Comparison of ENCODE assay signal across 22 cellular contexts in genomic region chr15:52117549-52117948, GRCh38. TPM values are rescaled to one million over a fixed set of nuclear protein-coding genes. Genes with fewer than 3 reads are reported as not detected.
A peak's percentile ranks its signal among the peaks of the same experiment; 100 is the strongest.
DNase-seq lines count a peak whose midpoint lies in the region; ATAC-seq, FAIRE-seq and TF ChIP-seq lines count a peak whose summit lies in the region.
"Had no signal": no experiment of that assay in that cellular context is flagged by ENCODE, and none has a peak within 500 bp of the region (broad histone marks: within the 10 kb centered on the region; RNA-seq: fewer than 3 reads in every experiment).

No MANE protein-coding gene starts in this region.

- H3K36me3 ChIP-seq in body of pancreas (replicated peaks in 1 of 2; ENCODE audit: insufficient read depth in 1 of 2, low read depth in 2 of 2) (no peaks in the 10 kb centered on the region), HepG2 (replicated peaks in 1 of 2; ENCODE audit: control insufficient read depth in 1 of 2, insufficient read depth in 2 of 2, low read length in 2 of 2) (no peaks in the 10 kb centered on the region)
- H3K36me3 ChIP-seq: cardiac muscle cell had no signal

- no peak for TF ChIP-seq POLR2A in body of pancreas (IDR thresholded peaks at IDR 0.05)
- TF ChIP-seq POLR2A in HepG2 (IDR thresholded peaks at IDR 0.05; ENCODE audit: insufficient read depth in 1 of 2, low read depth in 2 of 2, low read length in 2 of 2) = no peak

- peak overlapping the region; percentile 66 for H3K27ac Mint-ChIP-seq in stimulated activated effector memory CD8-positive, alpha-beta T cell treated with anti-CD3 and anti-CD28 coated beads, Interleukin-12 subunit alpha, Interleukin-12 subunit beta, amount 100 ng/mL, for 72 hours
- H3K27ac Mint-ChIP-seq: activated CD8-positive, alpha-beta T cell treated with anti-CD3 and anti-CD28 coated beads for 36 hours; CD8-positive, alpha-beta T cell had no signal

- no peak overlapping the region for H2AFZ ChIP-seq in HepG2 (ENCODE audit: low read length)

- H3K27me3 ChIP-seq in body of pancreas = no peaks in the 10 kb centered on the region
- H3K27me3 ChIP-seq in HepG2 (ENCODE audit: control insufficient read depth in 1 of 2, insufficient read depth in 2 of 2, low read length in 2 of 2) = no peaks in the 10 kb centered on the region

- no peak overlapping the region for H3K4me3 Mint-ChIP-seq in stimulated activated effector memory CD8-positive, alpha-beta T cell treated with anti-CD3 and anti-CD28 coated beads, Interleukin-12 subunit alpha, Interleukin-12 subunit beta, amount 100 ng/mL, for 72 hours
- H3K4me3 Mint-ChIP-seq: activated CD8-positive, alpha-beta T cell treated with anti-CD3 and anti-CD28 coated beads for 36 hours; CD8-positive, alpha-beta T cell had no signal

- H3K4me1 Mint-ChIP-seq in stimulated activated effector memory CD8-positive, alpha-beta T cell treated with anti-CD3 and anti-CD28 coated beads, Interleukin-12 subunit alpha, Interleukin-12 subunit beta, amount 100 ng/mL, for 72 hours = no peaks in the 10 kb centered on the region

- no peak for TF ChIP-seq CTCF in body of pancreas (IDR thresholded peaks at IDR 0.05)
- no peak for TF ChIP-seq CTCF in HepG2 (CRISPR knock-in tag; IDR thresholded peaks at IDR 0.05)

- no peak for FAIRE-seq in HepG2 (lab: Jason Lieb, UNC)

- BruUV-seq in HepG2 (replicated peaks; lab: Mats Ljungman, UMichigan) = no TSS peak

- H4K20me1 ChIP-seq in HepG2 (ENCODE audit: insufficient read depth, low read length) = no peaks in the 10 kb centered on the region

- H3K27ac ChIP-seq in body of pancreas (peak overlapping the region in 3 of 4 donors; percentile 53 to 85 (median 81)), HepG2 (ENCODE audit: extremely low read length, insufficient read depth, low read length) (peak overlapping the region; percentile 96)
- H3K27ac ChIP-seq: cardiac muscle cell, KMS-11 had no signal

- DNase-seq in HK-2 (ENCODE audit: unreplicated experiment) (peak; percentile 35), body of pancreas (no peak), HepG2 (ENCODE audit: low spot score) (no peak), NCI-H1092 (lab: John Stamatoyannopoulos, UW) (no peak)
- no peak for DNase-seq in stimulated activated effector memory CD8-positive, alpha-beta T cell treated with anti-CD3 and anti-CD28 coated beads, Interleukin-12 subunit alpha, Interleukin-12 subunit beta, amount 100 ng/mL, for 72 hours (ENCODE audit: low spot score in 2 of 2)
- DNase-seq in stimulated activated CD8-positive, alpha-beta memory T cell treated with anti-CD3 and anti-CD28 coated beads, Interleukin-4, amount 100 ng/mL, for 48 hours = no peak
- DNase-seq in stimulated activated CD4-positive, alpha-beta T cell treated with anti-CD3 and anti-CD28 coated beads, Interleukin-15, amount 100 ng/mL, for 24 hours = no peak
- DNase-seq: activated CD4-positive, CD25-positive, alpha-beta regulatory T cell treated with anti-CD3 and anti-CD28 coated beads, Interleukin-2, amount 50 U/mL, for 72 hours; activated CD8-positive, alpha-beta T cell treated with anti-CD3 and anti-CD28 coated beads for 36 hours; CD8-positive, alpha-beta T cell; DMS53; GF-D8; NCI-H1694 treated with DMSO at 0.1 percent for 48 hours; NCI-H2171 treated with DMSO at 0.1 percent for 48 hours; NCI-H524 treated with DMSO at 0.1 percent for 48 hours; right cardiac atrium; SW 1271 had no signal

- H3K4me3 ChIP-seq in body of pancreas = no peak overlapping the region
- no peak overlapping the region for H3K4me3 ChIP-seq in HepG2 (replicated peaks in 1 of 3; ENCODE audit: insufficient read depth in 1 of 3, low read depth in 2 of 3, low read length in 3 of 3)
- H3K4me3 ChIP-seq: cardiac muscle cell had no signal

- CTCF ChIA-PET in HepG2 (lab: Yijun Ruan, JAX; ENCODE audit: low intra/inter-chr PET ratio, low total read pairs) = no interaction called here

- POLR2A ChIA-PET in HepG2 (lab: Yijun Ruan, JAX) = interaction anchor here (2.1 kb wide), 2 partner anchors 17 to 20 kb away, joined by 5 to 9 read pairs; no protein-coding TSS in a partner anchor

- no peak for ATAC-seq in body of pancreas
- ATAC-seq in HepG2 = no peak; the same call in 2 of the 3 replicates
- ATAC-seq in stimulated activated effector memory CD8-positive, alpha-beta T cell treated with anti-CD3 and anti-CD28 coated beads, Interleukin-12 subunit alpha, Interleukin-12 subunit beta, amount 100 ng/mL, for 72 hours = peak; percentile 32
- ATAC-seq: activated CD8-positive, alpha-beta T cell treated with anti-CD3 and anti-CD28 coated beads for 36 hours; CD8-positive, alpha-beta T cell; Right ventricle myocardium inferior had no signal

- H3K79me2 ChIP-seq in HepG2 (ENCODE audit: insufficient read depth, low read length) = no peaks in the 10 kb centered on the region

- WGBS in body of pancreas, 2 donors = 88% methylated on average over 7 to 9 of the region's 9 CpGs
- WGBS in HepG2 (ENCODE audit: low lambda C conversion rate) = 92% methylated on average over 6 of the region's 9 CpGs

- intact Hi-C loops in body of pancreas (cut with DNase I) = no loop called here
- intact Hi-C loops in HepG2 (cut with micrococcal nuclease; ENCODE audit: unreplicated experiment) = no loop called here

- in situ Hi-C loops in HepG2 (cut with HindIII; ENCODE audit: extremely low pct_ligation_motif_present, low pct_unique_long_range_greater_than_20kb) = no loop called here

- no peaks in the 10 kb centered on the region for H3K9me3 ChIP-seq in body of pancreas
- H3K9me3 ChIP-seq in HepG2 (ENCODE audit: low read length) = no peaks in the 10 kb centered on the region

- H3K9me3 Mint-ChIP-seq in stimulated activated effector memory CD8-positive, alpha-beta T cell treated with anti-CD3 and anti-CD28 coated beads, Interleukin-12 subunit alpha, Interleukin-12 subunit beta, amount 100 ng/mL, for 72 hours = no peaks in the 10 kb centered on the region
- H3K9me3 Mint-ChIP-seq: activated CD8-positive, alpha-beta T cell treated with anti-CD3 and anti-CD28 coated beads for 36 hours; CD8-positive, alpha-beta T cell had no signal

- H3K4me1 ChIP-seq in body of pancreas (peaks cover 33% of the 10 kb centered on the region), HepG2 (ENCODE audit: insufficient read depth, low read length) (peaks cover 60% of the 10 kb centered on the region)

- TF ChIP-seq EP300 in HepG2 (IDR thresholded peaks at IDR 0.05; ENCODE audit: low read depth in 2 of 2, low read length in 2 of 2) = no peak
- TF ChIP-seq EP300 in HepG2 (CRISPR knock-in tag; IDR thresholded peaks at IDR 0.05; ENCODE audit: borderline replicate concordance) = no peak

- no peak overlapping the region for H3K4me2 ChIP-seq in HepG2 (ENCODE audit: low read depth, low read length)
- H3K4me2 ChIP-seq: KMS-11 had no signal

- 0 out of 2 replicates have a peak overlapping the region, but pooled peaks have one; percentile 7 for H3K9ac ChIP-seq in HepG2 (ENCODE audit: insufficient read depth, low read depth, low read length)
- H3K9ac ChIP-seq: KMS-11 had no signal

- TF ChIP-seq RAD21 in HepG2 (CRISPR knock-in tag; IDR thresholded peaks at IDR 0.05) = no peak

- no peaks in the 10 kb centered on the region for H3K36me3 Mint-ChIP-seq in stimulated activated effector memory CD8-positive, alpha-beta T cell treated with anti-CD3 and anti-CD28 coated beads, Interleukin-12 subunit alpha, Interleukin-12 subunit beta, amount 100 ng/mL, for 72 hours

RNA-seq across cellular contexts. Expression of gene BCL2L10, which starts 5.0 kb away (rescaled TPM):
- total RNA-seq in body of pancreas (1 to 10 TPM; 1.0 to 9.6 TPM), HepG2 (2016; rRNA removed; fragmentation: Illumina TruSeq; extraction: Trizol) (not detected in 2 replicates)
- total RNA-seq in HepG2 (2016; cell fraction: cytosol; rRNA removed; fragmentation: Illumina TruSeq; extraction: Trizol; ENCODE audit: low read depth) = not detected in 2 replicates
- not detected in 2 replicates for total RNA-seq in HepG2 (2016; cell fraction: insoluble cytoplasmic fraction; rRNA removed; fragmentation: Illumina TruSeq; extraction: Trizol)
- not detected in 2 replicates for total RNA-seq in HepG2 (2016; cell fraction: membrane; rRNA removed; fragmentation: Illumina TruSeq; extraction: Trizol)
- total RNA-seq in HepG2 (2016; cell fraction: nucleus; rRNA removed; fragmentation: Illumina TruSeq; extraction: Trizol) = not detected in 2 replicates
- not detected in 2 replicates for polyA plus RNA-seq in HepG2 (2011; rRNA removed)
- not detected in 2 replicates for polyA plus RNA-seq in HepG2 (2011; cell fraction: cytosol; rRNA removed)
- polyA plus RNA-seq in HepG2 (2011; cell fraction: nucleus; rRNA removed) = not detected in 2 replicates
- polyA plus RNA-seq in HepG2 (2012) = not detected in 2 replicates
- not detected in 2 replicates for polyA plus RNA-seq in HepG2 (2016; cell fraction: cytosol; fragmentation: Illumina TruSeq; extraction: Trizol; ENCODE audit: low read depth)
- not detected in 2 replicates for polyA plus RNA-seq in HepG2 (2016; cell fraction: insoluble cytoplasmic fraction; fragmentation: Illumina TruSeq; extraction: Trizol; ENCODE audit: low read depth)
- not detected in 2 replicates for polyA plus RNA-seq in HepG2 (2016; cell fraction: membrane; fragmentation: Illumina TruSeq; extraction: Trizol; ENCODE audit: low read depth)
- polyA plus RNA-seq in HepG2 (2016; cell fraction: nucleus; fragmentation: Illumina TruSeq; extraction: Trizol; ENCODE audit: insufficient read depth, low read depth) = not detected in 2 replicates
- not detected in 2 replicates for polyA minus RNA-seq in HepG2 (2011; rRNA and poly(A)+ RNA removed; ENCODE audit: low replicate concordance)
- not detected in 2 replicates for polyA minus RNA-seq in HepG2 (2011; cell fraction: cytosol; rRNA and poly(A)+ RNA removed)
- polyA minus RNA-seq in HepG2 (2011; cell fraction: nucleus; rRNA and poly(A)+ RNA removed) = 0.62 TPM in 1 of 2 replicates, not detected in the other
- total RNA-seq: activated CD8-positive, alpha-beta T cell treated with anti-CD3 and anti-CD28 coated beads for 36 hours; osteoblast; right cardiac atrium; Right ventricle myocardium inferior; subcutaneous adipose tissue had no signal
- polyA plus RNA-seq: cardiac muscle cell had no signal
